In the genomic region with DNA sequence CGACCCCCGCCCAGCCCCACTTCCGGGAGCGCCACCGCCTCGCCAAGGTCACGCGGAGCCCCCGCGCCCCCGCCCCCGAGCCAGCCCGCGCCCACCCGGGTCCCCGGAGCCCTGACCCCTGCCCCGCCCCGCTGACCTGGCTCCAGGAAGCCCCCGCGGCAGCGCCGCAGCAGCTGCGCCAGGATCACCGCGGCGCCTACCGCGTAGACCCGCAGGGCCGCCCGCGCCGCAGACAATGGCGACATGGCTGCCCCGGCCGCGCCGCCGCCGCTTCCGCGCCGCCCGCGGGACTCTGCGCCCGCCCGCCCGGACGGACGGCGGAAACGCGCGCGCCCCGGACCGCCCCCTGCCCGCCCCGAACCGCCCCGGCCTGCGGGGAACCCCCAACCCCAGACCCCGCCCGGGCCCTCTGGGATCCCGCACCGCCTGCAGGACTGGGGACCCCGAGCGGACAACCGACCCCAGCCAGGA, we compare ENCODE assay signal across 8 cellular contexts. TPM values are rescaled to one million over a fixed set of nuclear protein-coding genes. Genes with fewer than 3 reads are reported as not detected.
DNase-seq lines count a peak whose midpoint lies in the region; ATAC-seq and TF ChIP-seq lines count a peak whose summit lies in the region.

A gene with protein sequence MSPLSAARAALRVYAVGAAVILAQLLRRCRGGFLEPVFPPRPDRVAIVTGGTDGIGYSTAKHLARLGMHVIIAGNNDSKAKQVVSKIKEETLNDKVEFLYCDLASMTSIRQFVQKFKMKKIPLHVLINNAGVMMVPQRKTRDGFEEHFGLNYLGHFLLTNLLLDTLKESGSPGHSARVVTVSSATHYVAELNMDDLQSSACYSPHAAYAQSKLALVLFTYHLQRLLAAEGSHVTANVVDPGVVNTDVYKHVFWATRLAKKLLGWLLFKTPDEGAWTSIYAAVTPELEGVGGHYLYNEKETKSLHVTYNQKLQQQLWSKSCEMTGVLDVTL (minus strand): TSS at position 296 of the 471 bp plus-strand sequence. CDS start 51 bp downstream, at position 245.
A gene (minus strand): TSS at position 296 of the 471 bp plus-strand sequence. CDS start 10,257 bp downstream, outside the sequence.

- H3K4me3 Mint-ChIP-seq in activated T-cell treated with anti-CD3 and anti-CD28 coated beads, Interleukin-2, amount 50 U/mL, for 24 hours = peak within 1 kb of the TSS; percentile 81

- no peaks in the 10 kb centered on the region for H3K9me3 Mint-ChIP-seq in activated T-cell treated with anti-CD3 and anti-CD28 coated beads, Interleukin-2, amount 50 U/mL, for 24 hours

- no peaks in the 10 kb centered on the region for H3K27me3 Mint-ChIP-seq in activated T-cell treated with anti-CD3 and anti-CD28 coated beads, Interleukin-2, amount 50 U/mL, for 24 hours

- no peaks in the 10 kb centered on the region for H3K27me3 ChIP-seq in osteoblast (ENCODE audit: insufficient read depth, low read length)

- H4K20me1 ChIP-seq in osteoblast (ENCODE audit: insufficient read depth, low read length) = peaks cover 18% of the 10 kb centered on the region

- peaks cover 33% of the 10 kb centered on the region for H3K36me3 Mint-ChIP-seq in activated T-cell treated with anti-CD3 and anti-CD28 coated beads, Interleukin-2, amount 50 U/mL, for 24 hours (ENCODE audit: low read depth)

- H3K79me2 ChIP-seq in osteoblast (ENCODE audit: insufficient read depth, low read length) = peaks cover 44% of the 10 kb centered on the region

- peaks cover 29% of the 10 kb centered on the region for H3K4me1 ChIP-seq in osteoblast (ENCODE audit: insufficient read depth, low read length)

- H3K36me3 ChIP-seq in osteoblast (ENCODE audit: insufficient read depth, low read length) = peaks cover 5% of the 10 kb centered on the region

- H3K4me1 Mint-ChIP-seq in activated T-cell treated with anti-CD3 and anti-CD28 coated beads, Interleukin-2, amount 50 U/mL, for 24 hours (ENCODE audit: low read depth) = peaks cover 25% of the 10 kb centered on the region

- DNase-seq in AG08395 (ENCODE audit: low spot score) (peak; percentile 53), HuH-7 (ENCODE audit: low spot score) (peak; percentile 18), foreskin fibroblast (peak in 1 of 2 donors; percentile 65), osteoblast (ENCODE audit: insufficient read length, low spot score, missing footprints) (peak; percentile 94), DMS79 treated with DMSO at 0.1 percent for 48 hours (lab: John Stamatoyannopoulos, UW) (no peak), NCI-H2227 treated with DMSO at 0.1 percent for 48 hours (lab: John Stamatoyannopoulos, UW) (no peak)
- peak; percentile 78 for DNase-seq in activated T-cell treated with anti-CD3 and anti-CD28 coated beads, Interleukin-2, amount 50 U/mL, for 24 hours

- H3K4me3 ChIP-seq in foreskin fibroblast (ENCODE audit: low read depth in 1 of 2, low read length in 2 of 2) = peak within 1 kb of the TSS; percentile 77 to 88
- peak within 1 kb of the TSS; percentile 85 for H3K4me3 ChIP-seq in osteoblast (ENCODE audit: insufficient read depth, low read length)

- ATAC-seq in GM21360 (IDR thresholded peaks at IDR 0.05; ENCODE audit: unreplicated experiment) = peak; percentile 58

- H3K27ac ChIP-seq in osteoblast (ENCODE audit: low read depth, low read length) = peak within 1 kb of the TSS; percentile 71

- H3K4me2 ChIP-seq in osteoblast (ENCODE audit: insufficient read depth, low read length) = peak within 1 kb of the TSS; percentile 73

- H2AFZ ChIP-seq in osteoblast (ENCODE audit: low read length) = peak within 1 kb of the TSS; percentile 47

- TF ChIP-seq CTCF in foreskin fibroblast (IDR thresholded peaks at IDR 0.05; ENCODE audit: low read depth, low read length) (no peak), osteoblast (IDR thresholded peaks at IDR 0.05; ENCODE audit: extremely low read depth, low read depth, low read length) (no peak)

- H3K9me3 ChIP-seq in osteoblast (ENCODE audit: low read depth, low read length) = no peaks in the 10 kb centered on the region

- peak within 1 kb of the TSS; percentile 89 for H3K27ac Mint-ChIP-seq in activated T-cell treated with anti-CD3 and anti-CD28 coated beads, Interleukin-2, amount 50 U/mL, for 24 hours

RNA-seq across cellular contexts. Expression of the first gene that starts in this region (rescaled TPM):
- 37.6 and 38.3 TPM in 2 replicates for total RNA-seq in osteoblast

RNA-seq across cellular contexts. Expression of the second gene that starts in this region (rescaled TPM):
- total RNA-seq in osteoblast = 52.2 and 57.2 TPM in 2 replicates

Comparison
In these comparisons a context has a peak if more than half of its experiments do, and no peak if none do; other contexts are left out.
1. DNase-seq: peak in AG08395 (single experiment), HuH-7 (single experiment), activated T-cell treated with anti-CD3 and anti-CD28 coated beads, Interleukin-2, amount 50 U/mL, for 24 hours (single experiment) and osteoblast (single experiment); none in DMS79 treated with DMSO at 0.1 percent for 48 hours (single experiment) and NCI-H2227 treated with DMSO at 0.1 percent for 48 hours (single experiment).